ENCODE assay signal across 8 cellular contexts in genomic region chrX:154397888-154398667, GRCh38. TPM values are rescaled to one million over a fixed set of nuclear protein-coding genes. Genes with fewer than 3 reads are reported as not detected.
A peak's percentile ranks its signal among the peaks of the same experiment; 100 is the strongest.
DNase-seq lines count a peak whose midpoint lies in the region; ATAC-seq and TF ChIP-seq lines count a peak whose summit lies in the region.

Gene RPL10 (plus strand): TSS chrX:154398377. CDS start chrX:154398520, 143 bp downstream.

- H3K9me3 Mint-ChIP-seq in IgD-negative memory B cell (peaks cover 0 to 4% (median 0%) of the 10 kb centered on the region in 3 donors), endothelial cell (ENCODE audit: unreplicated experiment) (no peaks in the 10 kb centered on the region), mesothelial cell of epicardium (no peaks in the 10 kb centered on the region)

- peak within 1 kb of the TSS; percentile 94 to 97 (median 96) for H3K27ac Mint-ChIP-seq in IgD-negative memory B cell
- H3K27ac Mint-ChIP-seq in endothelial cell (ENCODE audit: unreplicated experiment), result peak within 1 kb of the TSS; percentile 99
- peak within 1 kb of the TSS; percentile 99 for H3K27ac Mint-ChIP-seq in mesothelial cell of epicardium

- H3K4me3 Mint-ChIP-seq in IgD-negative memory B cell (peak within 1 kb of the TSS; percentile 94 to 99 (median 96)), endothelial cell (ENCODE audit: unreplicated experiment) (peak within 1 kb of the TSS; percentile 99), mesothelial cell of epicardium (peak within 1 kb of the TSS; percentile 96)

- peaks cover 10 to 14% (median 10%) of the 10 kb centered on the region in 3 donors for H3K4me1 Mint-ChIP-seq in IgD-negative memory B cell
- H3K4me1 Mint-ChIP-seq in endothelial cell (ENCODE audit: unreplicated experiment), result peaks cover 12% of the 10 kb centered on the region
- H3K4me1 Mint-ChIP-seq in mesothelial cell of epicardium, result peaks cover 11% of the 10 kb centered on the region

- ATAC-seq in GM21529 (IDR thresholded peaks at IDR 0.05; ENCODE audit: unreplicated experiment), result peak; percentile 77

- H3K27me3 Mint-ChIP-seq in IgD-negative memory B cell (no peaks in the 10 kb centered on the region), endothelial cell (ENCODE audit: unreplicated experiment) (peaks cover 21% of the 10 kb centered on the region), mesothelial cell of epicardium (ENCODE audit: low read depth) (no peaks in the 10 kb centered on the region)

- DNase-seq in DMS 273 treated with DMSO at 0.1 percent for 48 hours (lab: John Stamatoyannopoulos, UW) (peak; percentile 90), OCI-M1 (lab: John Stamatoyannopoulos, UW) (peak; percentile 98), activated T-cell treated with anti-CD3 and anti-CD28 coated beads for 1 hour (ENCODE audit: low read depth) (peak; percentile 78), endothelial cell (ENCODE audit: low spot score) (peak; percentile 83), mesothelial cell of epicardium (ENCODE audit: low spot score in 2 of 2, unreplicated experiment in 2 of 2) (peak; percentile 78 to 89)
- peak; percentile 79 to 85 for DNase-seq in stimulated activated CD8-positive, alpha-beta memory T cell treated with anti-CD3 and anti-CD28 coated beads, Interleukin-15, amount 100 ng/mL, for 4 hours (ENCODE audit: low read depth in 2 of 2)

- H3K36me3 Mint-ChIP-seq in IgD-negative memory B cell (peaks cover 6% of the 10 kb centered on the region), endothelial cell (ENCODE audit: low read depth, unreplicated experiment) (peaks cover 17% of the 10 kb centered on the region), mesothelial cell of epicardium (peaks cover 13% of the 10 kb centered on the region)

- TF ChIP-seq CTCF in endothelial cell (IDR thresholded peaks at IDR 0.05; ENCODE audit: unreplicated experiment) (no peak), mesothelial cell of epicardium (IDR thresholded peaks at IDR 0.05; ENCODE audit: unreplicated experiment) (no peak)

RNA-seq across cellular contexts. Expression of gene RPL10, which starts in this region (rescaled TPM):
- 5,716 TPM for polyA plus RNA-seq in IgD-negative memory B cell
- total RNA-seq in endothelial cell (ENCODE audit: unreplicated experiment) (3,704 TPM), mesothelial cell of epicardium (2,969 to 3,108 TPM (median 3,066 TPM) in 3 replicates)

Comparison
In these comparisons a context has a peak if more than half of its experiments do, and no peak if none do; other contexts are left out.
1. Peak in every context shown above with its lines: DNase-seq and ATAC-seq.